ENCODE assay signal across 21 cellular contexts in genomic region chr13:74009100-74009668, GRCh38.
"Had no signal": no experiment of that assay in that cellular context is flagged by ENCODE, and none has a peak within 500 bp of the region (broad histone marks: within the 10 kb centered on the region; RNA-seq: fewer than 3 reads in every experiment).

No MANE protein-coding gene starts in this region.

- H3K27ac Mint-ChIP-seq: activated CD4-positive, alpha-beta T cell treated with anti-CD3 and anti-CD28 coated beads, Interleukin-2, amount 10 ng/mL, durations not matched to agents 7 days and 5 days; activated CD8-positive, alpha-beta memory T cell treated with anti-CD3 and anti-CD28 coated beads, Interleukin-2, amount 10 ng/mL, durations not matched to agents 7 days and 5 days; activated CD8-positive, alpha-beta T cell treated with anti-CD3 and anti-CD28 coated beads for 36 hours; activated naive CD4-positive, alpha-beta T cell treated with anti-CD3 and anti-CD28 coated beads, Interleukin-2, amount 10 ng/mL, durations not matched to agents 7 days and 5 days; stimulated activated naive CD8-positive, alpha-beta T cell treated with anti-CD3 and anti-CD28 coated beads, Interleukin-15, Interleukin-2, amounts not matched to agents 100 ng/mL and 50 ng/mL, for 24 hours; T-helper 2 cell treated with Interferon-gamma antibody and Interleukin-4, amounts not matched to agents 5 μg/mL and 100 μg/mL, for 36 hours had no signal

- H3K4me3 Mint-ChIP-seq: activated CD4-positive, alpha-beta T cell treated with anti-CD3 and anti-CD28 coated beads, Interleukin-2, amount 10 ng/mL, durations not matched to agents 7 days and 5 days; activated CD8-positive, alpha-beta memory T cell treated with anti-CD3 and anti-CD28 coated beads, Interleukin-2, amount 10 ng/mL, durations not matched to agents 7 days and 5 days; activated CD8-positive, alpha-beta T cell treated with anti-CD3 and anti-CD28 coated beads for 36 hours; activated naive CD4-positive, alpha-beta T cell treated with anti-CD3 and anti-CD28 coated beads, Interleukin-2, amount 10 ng/mL, durations not matched to agents 7 days and 5 days; central memory CD8-positive, alpha-beta T cell; effector memory CD8-positive, alpha-beta T cell; naive thymus-derived CD8-positive, alpha-beta T cell; stimulated activated naive CD8-positive, alpha-beta T cell treated with anti-CD3 and anti-CD28 coated beads, Interleukin-15, Interleukin-2, amounts not matched to agents 100 ng/mL and 50 ng/mL, for 24 hours; T-helper 2 cell treated with Interferon-gamma antibody and Interleukin-4, amounts not matched to agents 5 μg/mL and 100 μg/mL, for 36 hours had no signal

- DNase-seq: activated CD4-positive, alpha-beta T cell treated with anti-CD3 and anti-CD28 coated beads, Interleukin-2, amount 10 ng/mL, durations not matched to agents 7 days and 5 days; activated CD4-positive, CD25-positive, alpha-beta regulatory T cell treated with anti-CD3 and anti-CD28 coated beads, Interleukin-2, amount 50 U/mL, for 72 hours; activated CD8-positive, alpha-beta memory T cell treated with anti-CD3 and anti-CD28 coated beads, Interleukin-2, amount 10 ng/mL, durations not matched to agents 7 days and 5 days; activated CD8-positive, alpha-beta T cell treated with anti-CD3 and anti-CD28 coated beads for 36 hours; activated effector memory CD4-positive, alpha-beta T cell treated with anti-CD3 and anti-CD28 coated beads, Interleukin-2, amount 50 U/mL, for 16 hours; activated naive CD4-positive, alpha-beta T cell treated with anti-CD3 and anti-CD28 coated beads, Interleukin-2, amount 10 ng/mL, durations not matched to agents 7 days and 5 days; activated T-cell treated with anti-CD3 and anti-CD28 coated beads for 4 hours; adrenal gland; effector memory CD8-positive, alpha-beta T cell; foreskin melanocyte; kidney glomerular epithelial cell; naive thymus-derived CD8-positive, alpha-beta T cell; WERI-Rb-1 had no signal

- H3K27ac ChIP-seq: adrenal gland, prostate gland, right atrium auricular region, tibial nerve, vagina, WERI-Rb-1 had no signal

- H3K27me3 ChIP-seq: adrenal gland, right atrium auricular region, tibial nerve, vagina had no signal

- ATAC-seq: activated CD8-positive, alpha-beta memory T cell treated with anti-CD3 and anti-CD28 coated beads, Interleukin-2, amount 10 ng/mL, durations not matched to agents 7 days and 5 days; activated CD8-positive, alpha-beta T cell treated with anti-CD3 and anti-CD28 coated beads for 36 hours; effector memory CD8-positive, alpha-beta T cell; esophagus mucosa; naive thymus-derived CD8-positive, alpha-beta T cell had no signal

- H3K27me3 Mint-ChIP-seq: activated CD4-positive, alpha-beta T cell treated with anti-CD3 and anti-CD28 coated beads, Interleukin-2, amount 10 ng/mL, durations not matched to agents 7 days and 5 days; activated CD8-positive, alpha-beta memory T cell treated with anti-CD3 and anti-CD28 coated beads, Interleukin-2, amount 10 ng/mL, durations not matched to agents 7 days and 5 days; activated CD8-positive, alpha-beta T cell treated with anti-CD3 and anti-CD28 coated beads for 36 hours; activated naive CD4-positive, alpha-beta T cell treated with anti-CD3 and anti-CD28 coated beads, Interleukin-2, amount 10 ng/mL, durations not matched to agents 7 days and 5 days; central memory CD8-positive, alpha-beta T cell; effector memory CD8-positive, alpha-beta T cell; naive thymus-derived CD8-positive, alpha-beta T cell; stimulated activated naive CD8-positive, alpha-beta T cell treated with anti-CD3 and anti-CD28 coated beads, Interleukin-15, Interleukin-2, amounts not matched to agents 100 ng/mL and 50 ng/mL, for 24 hours had no signal

- H3K36me3 ChIP-seq: adrenal gland, prostate gland, right atrium auricular region, tibial nerve, vagina, WERI-Rb-1 had no signal

- H3K4me3 ChIP-seq: adrenal gland, prostate gland, right atrium auricular region, tibial nerve, vagina had no signal

- H3K9me3 ChIP-seq: adrenal gland, prostate gland, right atrium auricular region, tibial nerve, vagina had no signal

- H3K9me3 Mint-ChIP-seq: activated CD4-positive, alpha-beta T cell treated with anti-CD3 and anti-CD28 coated beads, Interleukin-2, amount 10 ng/mL, durations not matched to agents 7 days and 5 days; activated CD8-positive, alpha-beta T cell treated with anti-CD3 and anti-CD28 coated beads for 36 hours; activated naive CD4-positive, alpha-beta T cell treated with anti-CD3 and anti-CD28 coated beads, Interleukin-2, amount 10 ng/mL, durations not matched to agents 7 days and 5 days; central memory CD8-positive, alpha-beta T cell; effector memory CD8-positive, alpha-beta T cell; naive thymus-derived CD8-positive, alpha-beta T cell; stimulated activated naive CD8-positive, alpha-beta T cell treated with anti-CD3 and anti-CD28 coated beads, Interleukin-15, Interleukin-2, amounts not matched to agents 100 ng/mL and 50 ng/mL, for 24 hours; T-helper 2 cell treated with Interferon-gamma antibody and Interleukin-4, amounts not matched to agents 5 μg/mL and 100 μg/mL, for 36 hours had no signal

- H3K4me1 ChIP-seq: adrenal gland, prostate gland, vagina had no signal
